14 cellular contexts compared by ENCODE assay signal in genomic region chr19:870314-870713, GRCh38. TPM values are rescaled to one million over a fixed set of nuclear protein-coding genes. Genes with fewer than 3 reads are reported as not detected.
DNase-seq lines count a peak whose midpoint lies in the region; ATAC-seq and TF ChIP-seq lines count a peak whose summit lies in the region.
"Had no signal": no experiment of that assay in that cellular context is flagged by ENCODE, and none has a peak within 500 bp of the region (broad histone marks: within the 10 kb centered on the region; RNA-seq: fewer than 3 reads in every experiment).

No MANE protein-coding gene starts in this region.

- no peaks in the 10 kb centered on the region for H3K27me3 ChIP-seq in ascending aorta
- H3K27me3 ChIP-seq in naive thymus-derived CD4-positive, alpha-beta T cell (ENCODE audit: control insufficient read depth in 2 of 2, insufficient read depth in 2 of 2, low read length in 2 of 2) = no peaks in the 10 kb centered on the region
- H3K27me3 ChIP-seq in upper lobe of left lung = no peaks in the 10 kb centered on the region
- no peaks in the 10 kb centered on the region for H3K27me3 ChIP-seq in mesenchymal stem cell (ENCODE audit: control insufficient read depth in 1 of 2, insufficient read depth in 1 of 2, low read length in 2 of 2)

- no peak overlapping the region for H3K4me3 Mint-ChIP-seq in activated naive CD4-positive, alpha-beta T cell treated with anti-CD3 and anti-CD28 coated beads, Interleukin-2, amount 10 ng/mL, durations not matched to agents 7 days and 5 days
- H3K4me3 Mint-ChIP-seq in naive thymus-derived CD4-positive, alpha-beta T cell = peak overlapping the region in 4 of 10 donors; percentile 44 to 54 (median 46)

- no peaks in the 10 kb centered on the region for H3K27me3 Mint-ChIP-seq in activated naive CD4-positive, alpha-beta T cell treated with anti-CD3 and anti-CD28 coated beads, Interleukin-2, amount 10 ng/mL, durations not matched to agents 7 days and 5 days
- H3K27me3 Mint-ChIP-seq in naive thymus-derived CD4-positive, alpha-beta T cell = peaks cover 0 to 2% (median 0%) of the 10 kb centered on the region in 5 donors

- TF ChIP-seq EP300 in upper lobe of left lung (IDR thresholded peaks at IDR 0.05) = no peak

- no peak overlapping the region for H3K14ac ChIP-seq in mesenchymal stem cell (ENCODE audit: low read length in 2 of 2)

- POLR2A ChIA-PET in naive thymus-derived CD4-positive, alpha-beta T cell (lab: Charles Lee) = no interaction called here

- WGBS in upper lobe of left lung, 2 donors = 87 to 94% methylated on average over 7 to 8 of the region's 8 CpGs
- 98% methylated on average over 6 of the region's 8 CpGs for WGBS in mesenchymal stem cell

- no peaks in the 10 kb centered on the region for H3K9me3 Mint-ChIP-seq in activated naive CD4-positive, alpha-beta T cell treated with anti-CD3 and anti-CD28 coated beads, Interleukin-2, amount 10 ng/mL, durations not matched to agents 7 days and 5 days
- H3K9me3 Mint-ChIP-seq in activated naive CD4-positive, alpha-beta T cell treated with anti-CD3 and anti-CD28 coated beads, Interleukin-2, amount 50 U/mL, for 72 hours = no peaks in the 10 kb centered on the region
- peaks cover 0 to 8% (median 0%) of the 10 kb centered on the region in 11 donors for H3K9me3 Mint-ChIP-seq in naive thymus-derived CD4-positive, alpha-beta T cell

- no peak overlapping the region for H3K9ac ChIP-seq in mesenchymal stem cell (ENCODE audit: low read length)

- H3K79me1 ChIP-seq in mesenchymal stem cell (replicated peaks; ENCODE audit: low read length, poor library complexity, severe bottlenecking) = peaks cover 8% of the 10 kb centered on the region

- H2BK12ac ChIP-seq in mesenchymal stem cell (ENCODE audit: low read length in 2 of 2) = no peak overlapping the region

- H4K91ac ChIP-seq in mesenchymal stem cell (ENCODE audit: low read length) = no peak overlapping the region

- no peak for TF ChIP-seq CTCF in ascending aorta (IDR thresholded peaks at IDR 0.05)
- no peak for TF ChIP-seq CTCF in upper lobe of left lung (IDR thresholded peaks at IDR 0.05)

- H2BK120ac ChIP-seq in mesenchymal stem cell (ENCODE audit: low read depth, low read length) = no peak overlapping the region

- peaks cover 45 to 58% of the 10 kb centered on the region in 2 donors for H3K36me3 ChIP-seq in ascending aorta
- peaks cover 0 to 45% (median 0%) of the 10 kb centered on the region in 3 experiments for H3K36me3 ChIP-seq in naive thymus-derived CD4-positive, alpha-beta T cell (ENCODE audit: control insufficient read depth in 2 of 3, insufficient read depth in 3 of 3, low read length in 3 of 3)
- H3K36me3 ChIP-seq in upper lobe of left lung = peaks cover 0 to 69% (median 46%) of the 10 kb centered on the region in 4 donors
- H3K36me3 ChIP-seq in mesenchymal stem cell (ENCODE audit: control insufficient read depth in 1 of 2, insufficient read depth in 2 of 2, low read depth in 1 of 2, low read length in 2 of 2) = peaks cover 23 to 60% of the 10 kb centered on the region in 2 experiments

- intact Hi-C loops in ascending aorta (cut with DNase I) = no loop called here
- intact Hi-C loops in naive thymus-derived CD4-positive, alpha-beta T cell (cut with micrococcal nuclease) = no loop called here

- H3K4me1 ChIP-seq in ascending aorta = peaks cover 4 to 9% of the 10 kb centered on the region in 2 donors
- peaks cover 8 to 14% of the 10 kb centered on the region in 2 donors for H3K4me1 ChIP-seq in naive thymus-derived CD4-positive, alpha-beta T cell (ENCODE audit: control insufficient read depth in 2 of 2, insufficient read depth in 2 of 2, low read length in 2 of 2)
- H3K4me1 ChIP-seq in upper lobe of left lung = peaks cover 9 to 21% (median 15%) of the 10 kb centered on the region in 4 donors
- peaks cover 61% of the 10 kb centered on the region for H3K4me1 ChIP-seq in mesenchymal stem cell (ENCODE audit: control insufficient read depth, insufficient read depth, low read depth, low read length)

- no peak for TF ChIP-seq POLR2A in upper lobe of left lung (IDR thresholded peaks at IDR 0.05)

- ATAC-seq in activated naive CD4-positive, alpha-beta T cell treated with anti-CD3 and anti-CD28 coated beads, Interleukin-2, amount 50 U/mL, for 72 hours = no peak
- ATAC-seq in naive thymus-derived CD4-positive, alpha-beta T cell = no peak
- ATAC-seq in upper lobe of left lung (ENCODE audit: low FRiP score in 2 of 2) = no peak
- ATAC-seq in HG03139 (IDR thresholded peaks at IDR 0.05; ENCODE audit: unreplicated experiment) = no peak

- H3K18ac ChIP-seq in mesenchymal stem cell (ENCODE audit: low read depth in 1 of 2, low read length in 2 of 2) = no peak overlapping the region

- H2BK5ac ChIP-seq in mesenchymal stem cell (ENCODE audit: low read depth, low read length, poor library complexity, severe bottlenecking) = no peak overlapping the region

- no peaks in the 10 kb centered on the region for H3K9me3 ChIP-seq in ascending aorta
- no peaks in the 10 kb centered on the region for H3K9me3 ChIP-seq in naive thymus-derived CD4-positive, alpha-beta T cell (ENCODE audit: control insufficient read depth in 2 of 3, low read length in 3 of 3)
- H3K9me3 ChIP-seq in upper lobe of left lung = no peaks in the 10 kb centered on the region
- H3K9me3 ChIP-seq in mesenchymal stem cell (ENCODE audit: control insufficient read depth, low read length) = no peaks in the 10 kb centered on the region

- H3K4ac ChIP-seq in mesenchymal stem cell (ENCODE audit: low read depth in 1 of 2, low read length in 2 of 2) = no peak overlapping the region

- no peak overlapping the region for H4K8ac ChIP-seq in mesenchymal stem cell (ENCODE audit: low read length)

- no peak for DNase-seq in activated naive CD4-positive, alpha-beta T cell treated with anti-CD3 and anti-CD28 coated beads, Interleukin-2, amount 10 ng/mL, durations not matched to agents 7 days and 5 days
- no peak for DNase-seq in activated naive CD4-positive, alpha-beta T cell treated with anti-CD3 and anti-CD28 coated beads, Interleukin-2, amount 50 U/mL, for 72 hours (ENCODE audit: low spot score in 2 of 2)
- DNase-seq in ascending aorta (ENCODE audit: low spot score in 2 of 2) (no peak), upper lobe of left lung (no peak), mesenchymal stem cell (no peak), inferior parietal cortex (ENCODE audit: extremely low spot score) (no peak)
- no peak for DNase-seq in naive thymus-derived CD4-positive, alpha-beta T cell
- DNase-seq: activated naive CD4-positive, alpha-beta T cell treated with Interleukin-2 at 50 U/mL for 16 hours; cerebellar nuclear complex; NCI-H1048; stimulated activated CD4-positive, alpha-beta T cell treated with anti-CD3 and anti-CD28 coated beads, Interleukin-1b, Interleukin-23, amount 100 ng/mL, for 48 hours had no signal

- no peak overlapping the region for H3K4me2 ChIP-seq in mesenchymal stem cell (ENCODE audit: low read length, poor library complexity, severe bottlenecking)

- no peak overlapping the region for H3K23ac ChIP-seq in mesenchymal stem cell (ENCODE audit: low read length in 2 of 2)

- no peak overlapping the region for H2AFZ ChIP-seq in mesenchymal stem cell (ENCODE audit: low read depth, low read length)

- H2BK15ac ChIP-seq in mesenchymal stem cell (ENCODE audit: low read depth, poor library complexity, severe bottlenecking) = no peak overlapping the region

- CTCF ChIA-PET in activated naive CD4-positive, alpha-beta T cell treated with anti-CD3 and anti-CD28 coated beads, Interleukin-2, amount 10 ng/mL, durations not matched to agents 7 days and 5 days (lab: Charles Lee) = no interaction called here
- CTCF ChIA-PET in naive thymus-derived CD4-positive, alpha-beta T cell (lab: Charles Lee) = interaction anchor here (0.6 kb wide), 1 partner anchor 9 kb away, joined by 3 read pairs; no protein-coding TSS in a partner anchor

- H3K27ac ChIP-seq in ascending aorta (peak overlapping the region; percentile 88 to 89), upper lobe of left lung (peak overlapping the region; percentile 29 to 83 (median 72)), mesenchymal stem cell (ENCODE audit: low read length, poor library complexity, severe bottlenecking) (no peak overlapping the region)
- no peak overlapping the region for H3K27ac ChIP-seq in naive thymus-derived CD4-positive, alpha-beta T cell (ENCODE audit: low read depth, low read length)

- H3K4me1 Mint-ChIP-seq in activated naive CD4-positive, alpha-beta T cell treated with anti-CD3 and anti-CD28 coated beads, Interleukin-2, amount 10 ng/mL, durations not matched to agents 7 days and 5 days = peaks cover 23% of the 10 kb centered on the region
- peaks cover 0 to 29% (median 13%) of the 10 kb centered on the region in 7 donors for H3K4me1 Mint-ChIP-seq in naive thymus-derived CD4-positive, alpha-beta T cell

- no peak overlapping the region for H2AK5ac ChIP-seq in mesenchymal stem cell (ENCODE audit: low read length, severe bottlenecking)

- H3K27ac Mint-ChIP-seq in activated naive CD4-positive, alpha-beta T cell treated with anti-CD3 and anti-CD28 coated beads, Interleukin-2, amount 10 ng/mL, durations not matched to agents 7 days and 5 days = peak overlapping the region; percentile 37
- peak overlapping the region in 1 of 2 donors; percentile 88 for H3K27ac Mint-ChIP-seq in activated naive CD4-positive, alpha-beta T cell treated with anti-CD3 and anti-CD28 coated beads, Interleukin-2, amount 50 U/mL, for 72 hours
- peak overlapping the region in 7 of 9 donors; percentile 32 to 92 (median 55) for H3K27ac Mint-ChIP-seq in naive thymus-derived CD4-positive, alpha-beta T cell

- H3K36me3 Mint-ChIP-seq in activated naive CD4-positive, alpha-beta T cell treated with anti-CD3 and anti-CD28 coated beads, Interleukin-2, amount 10 ng/mL, durations not matched to agents 7 days and 5 days = peaks cover 26% of the 10 kb centered on the region
- H3K36me3 Mint-ChIP-seq in activated naive CD4-positive, alpha-beta T cell treated with anti-CD3 and anti-CD28 coated beads, Interleukin-2, amount 50 U/mL, for 72 hours = no peaks in the 10 kb centered on the region
- peaks cover 3 to 15% (median 7%) of the 10 kb centered on the region in 5 donors for H3K36me3 Mint-ChIP-seq in naive thymus-derived CD4-positive, alpha-beta T cell

- H3K4me3 ChIP-seq in ascending aorta (no peak overlapping the region), upper lobe of left lung (no peak overlapping the region), mesenchymal stem cell (ENCODE audit: insufficient read depth in 1 of 2, low read depth in 1 of 2, low read length in 2 of 2) (no peak overlapping the region)
- H3K4me3 ChIP-seq in naive thymus-derived CD4-positive, alpha-beta T cell (ENCODE audit: low read length) = no peak overlapping the region

RNA-seq across cellular contexts. Expression of gene CFD, which starts 10.8 kb away (rescaled TPM):
- 1 to 10 TPM in 1 of 2 donors, not detected in 1; 4.9 TPM for total RNA-seq in activated naive CD4-positive, alpha-beta T cell treated with anti-CD3 and anti-CD28 coated beads, Interleukin-2, amount 50 U/mL, for 72 hours
- 1,680 TPM for total RNA-seq in ascending aorta
- total RNA-seq in naive thymus-derived CD4-positive, alpha-beta T cell = 10 to 100 TPM in 2 of 5 experiments, 1 to 10 TPM in 3; 1.3 to 58.0 (median 2.1) TPM
- polyA plus RNA-seq in naive thymus-derived CD4-positive, alpha-beta T cell = 1 to 10 TPM; 4.9 to 8.0 TPM
- total RNA-seq in upper lobe of left lung = 100 to 1,000 TPM; 101 to 393 (median 259) TPM
- 0.30 TPM for polyA plus RNA-seq in mesenchymal stem cell (2013, experiment 1 of 2)
- polyA plus RNA-seq in mesenchymal stem cell (2013, experiment 2 of 2) = 0.51 TPM

RNA-seq across cellular contexts. Expression of gene ELANE, which starts 18.2 kb away (rescaled TPM):
- total RNA-seq in activated naive CD4-positive, alpha-beta T cell treated with anti-CD3 and anti-CD28 coated beads, Interleukin-2, amount 50 U/mL, for 72 hours = not detected
- total RNA-seq in ascending aorta = not detected
- total RNA-seq in naive thymus-derived CD4-positive, alpha-beta T cell = 1 to 10 TPM in 1 of 5 experiments, not detected in 4; 4.9 TPM
- not detected for polyA plus RNA-seq in naive thymus-derived CD4-positive, alpha-beta T cell
- 10 to 100 TPM in 1 of 6 donors, 1 to 10 TPM in 2, under 1 TPM in 2, not detected in 1; 0.69 to 11.9 (median 1.3) TPM for total RNA-seq in upper lobe of left lung
- polyA plus RNA-seq in mesenchymal stem cell (2013, experiment 1 of 2) = not detected
- polyA plus RNA-seq in mesenchymal stem cell (2013, experiment 2 of 2) = 0.11 TPM
- total RNA-seq: renal cortical epithelial cell had no signal
- polyA plus RNA-seq: keratinocyte had no signal

RNA-seq across cellular contexts. Expression of gene MED16, which starts 22.7 kb away (rescaled TPM):
- 10 to 100 TPM; 42.0 to 61.8 TPM for total RNA-seq in activated naive CD4-positive, alpha-beta T cell treated with anti-CD3 and anti-CD28 coated beads, Interleukin-2, amount 50 U/mL, for 72 hours
- total RNA-seq in ascending aorta = 73.2 TPM
- 10 to 100 TPM; 47.5 to 78.2 (median 67.6) TPM for total RNA-seq in naive thymus-derived CD4-positive, alpha-beta T cell
- polyA plus RNA-seq in naive thymus-derived CD4-positive, alpha-beta T cell = 100 to 1,000 TPM in 1 of 2 donors, 10 to 100 TPM in 1; 65.7 to 142 TPM
- 100 to 1,000 TPM in 2 of 6 donors, 10 to 100 TPM in 4; 33.5 to 110 (median 62.1) TPM for total RNA-seq in upper lobe of left lung
- polyA plus RNA-seq in mesenchymal stem cell (2013, experiment 1 of 2) = 19.4 TPM
- polyA plus RNA-seq in mesenchymal stem cell (2013, experiment 2 of 2) = 19.2 TPM

RNA-seq across cellular contexts. Expression of gene RNU6-9, which starts 23.0 kb away (rescaled TPM):
- total RNA-seq in activated naive CD4-positive, alpha-beta T cell treated with anti-CD3 and anti-CD28 coated beads, Interleukin-2, amount 50 U/mL, for 72 hours = not detected
- not detected for total RNA-seq in ascending aorta
- not detected for total RNA-seq in naive thymus-derived CD4-positive, alpha-beta T cell
- not detected for polyA plus RNA-seq in naive thymus-derived CD4-positive, alpha-beta T cell
- not detected for total RNA-seq in upper lobe of left lung
- not detected for polyA plus RNA-seq in mesenchymal stem cell (2013, experiment 1 of 2)
- polyA plus RNA-seq in mesenchymal stem cell (2013, experiment 2 of 2) = not detected
- total RNA-seq: renal cortical epithelial cell had no signal
- polyA plus RNA-seq: keratinocyte had no signal

RNA-seq across cellular contexts. Expression of gene PRTN3, which starts 29.5 kb away (rescaled TPM):
- total RNA-seq in activated naive CD4-positive, alpha-beta T cell treated with anti-CD3 and anti-CD28 coated beads, Interleukin-2, amount 50 U/mL, for 72 hours = not detected
- total RNA-seq in ascending aorta (not detected), upper lobe of left lung (1 to 10 TPM in 2 of 6 donors, not detected in 4; 1.1 to 9.4 TPM)
- total RNA-seq in naive thymus-derived CD4-positive, alpha-beta T cell = 1 to 10 TPM in 1 of 5 experiments, not detected in 4; 2.7 TPM
- not detected for polyA plus RNA-seq in naive thymus-derived CD4-positive, alpha-beta T cell
- polyA plus RNA-seq in mesenchymal stem cell (2013, experiment 1 of 2) = 0.07 TPM
- 0.04 TPM for polyA plus RNA-seq in mesenchymal stem cell (2013, experiment 2 of 2)
- total RNA-seq: renal cortical epithelial cell had no signal
- polyA plus RNA-seq: keratinocyte had no signal

Comparison
In these comparisons a context has a peak if more than half of its experiments do, and no peak if none do; other contexts are left out.
1. H3K27ac ChIP-seq: peak in ascending aorta (2 of 2) and upper lobe of left lung (4 of 4); none in naive thymus-derived CD4-positive, alpha-beta T cell (single experiment) and mesenchymal stem cell (single experiment).